8 cellular contexts compared by ENCODE assay signal in the genomic region with DNA sequence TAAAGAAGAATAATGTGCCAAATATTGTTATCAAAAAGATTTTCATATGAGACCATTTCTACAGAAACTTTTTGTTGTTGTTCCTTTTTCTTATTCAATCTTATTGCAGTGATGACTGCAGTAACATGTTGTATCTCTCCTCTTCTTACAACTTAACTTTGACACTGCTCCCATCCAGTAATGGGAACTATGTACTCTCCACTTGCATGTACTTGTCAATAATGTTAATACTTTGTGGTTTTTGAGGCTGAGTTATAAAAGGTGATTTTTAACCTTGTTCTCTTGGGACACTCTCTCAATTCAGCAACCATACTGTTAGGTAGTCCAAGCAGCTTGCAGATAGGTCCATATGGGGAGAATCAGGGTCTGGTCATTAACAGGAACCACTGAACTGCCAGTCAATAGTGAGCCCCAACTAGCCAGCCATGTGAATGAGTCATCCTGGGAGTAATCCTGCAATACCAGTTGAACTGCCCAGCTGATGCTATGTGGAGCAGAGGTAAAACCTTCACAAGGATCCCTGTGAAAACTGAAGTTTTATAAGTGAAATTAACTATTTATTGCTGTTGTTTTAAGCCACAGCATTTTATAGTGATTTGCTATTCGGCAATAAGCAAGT.
A peak's percentile ranks its signal among the peaks of the same experiment; 100 is the strongest.
DNase-seq lines count a peak whose midpoint lies in the region; ATAC-seq and TF ChIP-seq lines count a peak whose summit lies in the region.
"Had no signal": no experiment of that assay in that cellular context is flagged by ENCODE, and none has a peak within 500 bp of the region (broad histone marks: within the 10 kb centered on the region; RNA-seq: fewer than 3 reads in every experiment).

No MANE protein-coding gene starts in this region.

- DNase-seq in LoVo (ENCODE audit: low spot score) (peak; percentile 79), fibroblast of pulmonary artery (ENCODE audit: low read depth) (peak; percentile 33), type B pancreatic cell (ENCODE audit: extremely low spot score, unreplicated experiment) (no peak), dedifferentiated amniotic fluid mesenchymal stem cell (ENCODE audit: extremely low spot score) (no peak)
- no peak for DNase-seq in activated CD4-positive, alpha-beta T cell treated with anti-CD3 and anti-CD28 coated beads for 4 hours
- DNase-seq: cortex of kidney had no signal

- TF ChIP-seq CTCF in fibroblast of pulmonary artery (IDR thresholded peaks at IDR 0.05; ENCODE audit: low read length, missing control alignments): no peak
- TF ChIP-seq CTCF in type B pancreatic cell (conservative IDR thresholded peaks at IDR 0.05): no peak

- peaks cover 4% of the 10 kb centered on the region for H3K4me1 Mint-ChIP-seq in type B pancreatic cell (ENCODE audit: unreplicated experiment)

- no peak overlapping the region for H3K4me3 ChIP-seq in fibroblast of pulmonary artery (replicated peaks; ENCODE audit: low read depth, low read length)

- peaks cover 9% of the 10 kb centered on the region for H3K9me3 Mint-ChIP-seq in type B pancreatic cell

- peak overlapping the region; percentile 91 for H3K27ac Mint-ChIP-seq in type B pancreatic cell

- peak overlapping the region; percentile 64 for H3K4me3 Mint-ChIP-seq in type B pancreatic cell

- H3K36me3 Mint-ChIP-seq in type B pancreatic cell: no peaks in the 10 kb centered on the region

- no peaks in the 10 kb centered on the region for H3K27me3 Mint-ChIP-seq in type B pancreatic cell

- ATAC-seq in GM21515 (IDR thresholded peaks at IDR 0.05; ENCODE audit: unreplicated experiment) (peak; percentile 56), HG03280 (IDR thresholded peaks at IDR 0.05; ENCODE audit: unreplicated experiment) (no peak)

Comparison
In these comparisons a context has a peak if more than half of its experiments do, and no peak if none do; other contexts are left out.
1. DNase-seq: peak in LoVo (single experiment) and fibroblast of pulmonary artery (single experiment); none in type B pancreatic cell (single experiment), activated CD4-positive, alpha-beta T cell treated with anti-CD3 and anti-CD28 coated beads for 4 hours (0 of 2) and dedifferentiated amniotic fluid mesenchymal stem cell (single experiment).